ENCODE assay signal across 8 cellular contexts in the genomic region with DNA sequence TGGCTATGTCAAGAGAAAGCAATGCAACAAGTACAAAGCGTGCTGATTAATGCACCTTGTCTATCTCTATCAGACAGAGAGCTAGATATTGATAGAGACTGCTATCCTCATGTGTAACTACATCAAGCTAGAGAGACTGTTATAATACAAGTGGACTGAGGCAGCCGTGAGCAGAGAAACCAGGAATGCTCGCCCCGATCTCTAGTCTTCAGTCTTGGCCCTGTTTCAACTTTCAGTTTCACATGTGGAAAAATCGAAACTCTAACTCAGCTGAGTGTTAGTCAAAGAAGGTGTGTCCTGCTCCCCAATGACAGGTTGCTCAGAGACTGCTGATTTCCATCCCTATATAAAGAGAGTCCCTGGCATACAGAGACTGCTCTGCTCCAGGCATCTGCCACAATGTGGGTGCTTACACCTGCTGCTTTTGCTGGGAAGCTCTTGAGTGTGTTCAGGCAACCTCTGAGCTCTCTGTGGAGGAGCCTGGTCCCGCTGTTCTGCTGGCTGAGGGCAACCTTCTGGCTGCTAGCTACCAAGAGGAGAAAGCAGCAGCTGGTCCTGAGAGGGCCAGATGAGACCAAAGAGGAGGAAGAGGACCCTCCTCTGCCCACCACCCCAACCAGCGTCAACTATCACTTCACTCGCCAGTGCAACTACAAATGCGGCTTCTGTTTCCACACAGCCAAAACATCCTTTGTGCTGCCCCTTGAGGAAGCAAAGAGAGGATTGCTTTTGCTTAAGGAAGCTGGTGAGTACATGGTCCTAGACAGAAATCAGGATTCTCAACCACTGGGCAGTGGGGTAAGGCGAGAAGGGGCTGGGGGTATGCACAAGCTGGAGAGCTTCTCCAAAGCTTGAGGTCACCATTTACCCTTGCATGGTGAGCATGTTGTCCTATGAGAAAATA. TPM values are rescaled to one million over a fixed set of nuclear protein-coding genes. Genes with fewer than 3 reads are reported as not detected.
DNase-seq lines count a peak whose midpoint lies in the region; ATAC-seq and TF ChIP-seq lines count a peak whose summit lies in the region.

A gene with protein sequence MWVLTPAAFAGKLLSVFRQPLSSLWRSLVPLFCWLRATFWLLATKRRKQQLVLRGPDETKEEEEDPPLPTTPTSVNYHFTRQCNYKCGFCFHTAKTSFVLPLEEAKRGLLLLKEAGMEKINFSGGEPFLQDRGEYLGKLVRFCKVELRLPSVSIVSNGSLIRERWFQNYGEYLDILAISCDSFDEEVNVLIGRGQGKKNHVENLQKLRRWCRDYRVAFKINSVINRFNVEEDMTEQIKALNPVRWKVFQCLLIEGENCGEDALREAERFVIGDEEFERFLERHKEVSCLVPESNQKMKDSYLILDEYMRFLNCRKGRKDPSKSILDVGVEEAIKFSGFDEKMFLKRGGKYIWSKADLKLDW (plus strand): TSS at position 376 of the 904 bp plus-strand sequence. CDS start 24 bp downstream, at position 400.

- no peak within 1 kb of the TSS for H3K9ac ChIP-seq in skeletal muscle satellite cell (ENCODE audit: low read depth, low read length)

- no peak for TF ChIP-seq EP300 in gastroesophageal sphincter (IDR thresholded peaks at IDR 0.05)

- H3K9me3 ChIP-seq in gastroesophageal sphincter = no peaks in the 10 kb centered on the region
- no peaks in the 10 kb centered on the region for H3K9me3 ChIP-seq in skeletal muscle satellite cell (replicated peaks; ENCODE audit: low read length)

- ATAC-seq in HG02798 (IDR thresholded peaks at IDR 0.05; ENCODE audit: poor library complexity, unreplicated experiment) (peak; percentile 70), gastroesophageal sphincter (peak; percentile 76)

- no peak for TF ChIP-seq CTCF in gastroesophageal sphincter (IDR thresholded peaks at IDR 0.05)

- CTCF ChIA-PET in HEK293T (lab: Yijun Ruan, JAX) = interaction anchor here (0.5 kb wide), 1 partner anchor 208 kb away, joined by 3 read pairs; no protein-coding TSS in a partner anchor

- H3K4me1 ChIP-seq in gastroesophageal sphincter (peaks cover 0 to 27% (median 2%) of the 10 kb centered on the region in 3 donors), skeletal muscle satellite cell (ENCODE audit: control insufficient read depth, insufficient read depth, low read length) (no peaks in the 10 kb centered on the region)

- H3K27me3 ChIP-seq in gastroesophageal sphincter = no peaks in the 10 kb centered on the region
- peaks cover 22% of the 10 kb centered on the region for H3K27me3 ChIP-seq in skeletal muscle satellite cell (ENCODE audit: control insufficient read depth, insufficient read depth, low read length)

- peak within 1 kb of the TSS; percentile 67 for H3K4me2 ChIP-seq in skeletal muscle satellite cell (ENCODE audit: low read length)

- H3K4me3 ChIP-seq in gastroesophageal sphincter (peak within 1 kb of the TSS; percentile 58 to 90), skeletal muscle satellite cell (ENCODE audit: low read length) (peak within 1 kb of the TSS; percentile 58)

- POLR2A ChIA-PET in HEK293T (lab: Yijun Ruan, JAX) = no interaction called here

- peak; percentile 67 for DNase-seq in activated effector memory CD4-positive, alpha-beta T cell treated with anti-CD3 and anti-CD28 coated beads, Interleukin-2, amount 50 U/mL, for 16 hours
- DNase-seq in activated effector memory CD4-positive, alpha-beta T cell treated with Interleukin-2 at 50 U/mL for 16 hours = no peak
- DNase-seq in NCI-H1694 (lab: John Stamatoyannopoulos, UW) (peak; percentile 52), activated T-cell treated with anti-CD3 and anti-CD28 coated beads for 1 hour (ENCODE audit: low read depth) (peak; percentile 32), HEK293T (ENCODE audit: extremely low spot score) (no peak)

- no peaks in the 10 kb centered on the region for H3K36me3 ChIP-seq in gastroesophageal sphincter
- no peaks in the 10 kb centered on the region for H3K36me3 ChIP-seq in skeletal muscle satellite cell (ENCODE audit: insufficient read depth, low read length)

- TF ChIP-seq POLR2A in gastroesophageal sphincter (IDR thresholded peaks at IDR 0.05) = no peak

- WGBS in gastroesophageal sphincter (ENCODE audit: low coverage in 1 of 2), 2 donors = 11 to 23% methylated on average over 6 to 7 of the region's 10 CpGs

- H3K27ac ChIP-seq in gastroesophageal sphincter = peak within 1 kb of the TSS; percentile 44 to 77 (median 60)

TF ChIP-seq in HEK293T, 16 proteins besides CTCF, POLR2A, EP300 and RAD21:
- TF ChIP-seq FOXA1 (IDR thresholded peaks at IDR 0.05) = no peak
- TF ChIP-seq FOXM1 (IDR thresholded peaks at IDR 0.05; ENCODE audit: borderline replicate concordance) = no peak
- no peak for TF ChIP-seq TARDBP (IDR thresholded peaks at IDR 0.05)
- no peak for TF ChIP-seq ELF4 (IDR thresholded peaks at IDR 0.05)
- no peak for TF ChIP-seq CTBP1 (IDR thresholded peaks at IDR 0.05; ENCODE audit: borderline replicate concordance)
- no peak for TF ChIP-seq NFRKB (IDR thresholded peaks at IDR 0.05)

RNA-seq across cellular contexts. Expression of the gene that starts here (rescaled TPM):
- 1 to 10 TPM; 1.8 to 7.0 (median 5.7) TPM for total RNA-seq in gastroesophageal sphincter
- total RNA-seq in skeletal muscle satellite cell (2012; rRNA removed) = 0.25 and 0.66 TPM in 2 replicates

Comparison
In these comparisons a context has a peak if more than half of its experiments do, and no peak if none do; other contexts are left out.
1. DNase-seq: peak in activated effector memory CD4-positive, alpha-beta T cell treated with anti-CD3 and anti-CD28 coated beads, Interleukin-2, amount 50 U/mL, for 16 hours (single experiment), NCI-H1694 (single experiment) and activated T-cell treated with anti-CD3 and anti-CD28 coated beads for 1 hour (single experiment); none in activated effector memory CD4-positive, alpha-beta T cell treated with Interleukin-2 at 50 U/mL for 16 hours (single experiment) and HEK293T (single experiment).